22 cellular contexts compared by ENCODE assay signal in genomic region chr12:57776247-57776587, GRCh38.
"Had no signal": no experiment of that assay in that cellular context is flagged by ENCODE, and none has a peak within 500 bp of the region (broad histone marks: within the 10 kb centered on the region; RNA-seq: fewer than 3 reads in every experiment).

No MANE protein-coding gene starts in this region.

- DNase-seq: IMR-90, Karpas-422, KG1, MG63, NCI-H1092 treated with DMSO at 0.1 percent for 48 hours, NCI-H1436, NCI-H187, NCI-H2029, NCI-H2081 treated with DMSO at 0.1 percent for 48 hours, NCI-H2171, NCI-H226, NCI-H446, NCI-H510A, NCI-H524 treated with DMSO at 0.1 percent for 48 hours, NCI-H69, NCI-H774, PC-3, SHP77 had no signal

- ATAC-seq: HepG2, Panc1, PC-3, SK-N-SH treated with all-trans-retinoic acid at 6 μM for 48 hours had no signal

- H3K9me3 ChIP-seq: MG63 had no signal

- H3K27ac ChIP-seq: RWPE1 had no signal

- H3K4me3 ChIP-seq: MG63 had no signal

- H3K27me3 ChIP-seq: MG63 had no signal
